In genomic region chr1:169108897-169109560, GRCh38 we compare ENCODE assay signal across 8 cellular contexts. TPM values are rescaled to one million over a fixed set of nuclear protein-coding genes. Genes with fewer than 3 reads are reported as not detected.
DNase-seq lines count a peak whose midpoint lies in the region; ATAC-seq and TF ChIP-seq lines count a peak whose summit lies in the region.

No MANE protein-coding gene starts in this region.

- peak overlapping the region; percentile 29 for H3K9ac ChIP-seq in iPS-18a (ENCODE audit: low read length)

- peak overlapping the region; percentile 48 for H3K27ac Mint-ChIP-seq in stimulated activated effector memory CD8-positive, alpha-beta T cell treated with anti-CD3 and anti-CD28 coated beads, Interleukin-12 subunit alpha, Interleukin-12 subunit beta, amount 100 ng/mL, for 72 hours

- no peaks in the 10 kb centered on the region for H3K9me3 Mint-ChIP-seq in stimulated activated effector memory CD8-positive, alpha-beta T cell treated with anti-CD3 and anti-CD28 coated beads, Interleukin-12 subunit alpha, Interleukin-12 subunit beta, amount 100 ng/mL, for 72 hours

- peaks cover 33% of the 10 kb centered on the region for H3K4me1 Mint-ChIP-seq in stimulated activated effector memory CD8-positive, alpha-beta T cell treated with anti-CD3 and anti-CD28 coated beads, Interleukin-12 subunit alpha, Interleukin-12 subunit beta, amount 100 ng/mL, for 72 hours

- DNase-seq in NCI-H1092 treated with DMSO at 0.1 percent for 48 hours (lab: John Stamatoyannopoulos, UW) (peak; percentile 44), NCI-H1092 (lab: John Stamatoyannopoulos, UW) (no peak), HT-29 (ENCODE audit: low spot score) (peak; percentile 78), RPMI8226 (no peak)
- DNase-seq in stimulated activated effector memory CD8-positive, alpha-beta T cell treated with anti-CD3 and anti-CD28 coated beads, Interleukin-12 subunit alpha, Interleukin-12 subunit beta, amount 100 ng/mL, for 72 hours (ENCODE audit: low spot score in 2 of 2), result no peak

- H3K4me1 ChIP-seq in iPS-18a (ENCODE audit: control insufficient read depth, low read depth, low read length), result peaks cover 32% of the 10 kb centered on the region

- H3K27ac ChIP-seq in iPS-18a (ENCODE audit: low read length), result peak overlapping the region; percentile 10

- no peaks in the 10 kb centered on the region for H3K9me3 ChIP-seq in iPS-18a (ENCODE audit: control insufficient read depth, low read depth, low read length)

- peak overlapping the region; percentile 82 for H3K4me3 Mint-ChIP-seq in stimulated activated effector memory CD8-positive, alpha-beta T cell treated with anti-CD3 and anti-CD28 coated beads, Interleukin-12 subunit alpha, Interleukin-12 subunit beta, amount 100 ng/mL, for 72 hours

- ATAC-seq in stimulated activated effector memory CD8-positive, alpha-beta T cell treated with anti-CD3 and anti-CD28 coated beads, Interleukin-12 subunit alpha, Interleukin-12 subunit beta, amount 100 ng/mL, for 72 hours, result no peak
- no peak for ATAC-seq in GM21723 (IDR thresholded peaks at IDR 0.05; ENCODE audit: unreplicated experiment)

- H3K4me3 ChIP-seq in WI38 (ENCODE audit: low read depth, low read length) (peak overlapping the region; percentile 89), iPS-18a (ENCODE audit: low read length) (peak overlapping the region; percentile 99)

- TF ChIP-seq CTCF in WI38 (IDR thresholded peaks at IDR 0.05; ENCODE audit: low read depth, low read length), result no peak

- peaks cover 20% of the 10 kb centered on the region for H3K36me3 ChIP-seq in iPS-18a (ENCODE audit: control insufficient read depth, low read depth, low read length)

- peaks cover 14% of the 10 kb centered on the region for H3K27me3 ChIP-seq in iPS-18a (ENCODE audit: control insufficient read depth, insufficient read depth, low read length)

- H3K36me3 Mint-ChIP-seq in stimulated activated effector memory CD8-positive, alpha-beta T cell treated with anti-CD3 and anti-CD28 coated beads, Interleukin-12 subunit alpha, Interleukin-12 subunit beta, amount 100 ng/mL, for 72 hours, result peaks cover 17% of the 10 kb centered on the region

RNA-seq across cellular contexts. Expression of gene ATP1B1, which starts 2.5 kb away (rescaled TPM):
- total RNA-seq in HT-29 (2014; rRNA removed; shearing (Covaris generic)), result 83.5 and 86.4 TPM in 2 replicates

Comparison
In these comparisons a context has a peak if more than half of its experiments do, and no peak if none do; other contexts are left out.
1. DNase-seq: peak in NCI-H1092 treated with DMSO at 0.1 percent for 48 hours (single experiment) and HT-29 (single experiment); none in NCI-H1092 (single experiment), stimulated activated effector memory CD8-positive, alpha-beta T cell treated with anti-CD3 and anti-CD28 coated beads, Interleukin-12 subunit alpha, Interleukin-12 subunit beta, amount 100 ng/mL, for 72 hours (0 of 2) and RPMI8226 (single experiment).